ENCODE assay signal across 24 cellular contexts in genomic region chr14:61485670-61486069, GRCh38.
A peak's percentile ranks its signal among the peaks of the same experiment; 100 is the strongest.
DNase-seq lines count a peak whose midpoint lies in the region; ATAC-seq and TF ChIP-seq lines count a peak whose summit lies in the region.
"Had no signal": no experiment of that assay in that cellular context is flagged by ENCODE, and none has a peak within 500 bp of the region (broad histone marks: within the 10 kb centered on the region; RNA-seq: fewer than 3 reads in every experiment).

No MANE protein-coding gene starts in this region.

- CTCF ChIA-PET in PC-9 (lab: Charles Lee) = interaction anchor here (0.6 kb wide), 1 partner anchor 267 kb away, joined by 4 read pairs; no protein-coding TSS in a partner anchor

- peaks cover 51% of the 10 kb centered on the region for H3K4me1 ChIP-seq in PC-9 (replicated peaks; ENCODE audit: insufficient read depth)
- H3K4me1 ChIP-seq: foreskin keratinocyte, SJCRH30 had no signal

- no peaks in the 10 kb centered on the region for H3K9me3 Mint-ChIP-seq in activated T-cell treated with anti-CD3 and anti-CD28 coated beads, Interleukin-2, amount 50 U/mL, for 72 hours
- H3K9me3 Mint-ChIP-seq in activated T-cell treated with anti-CD3 and anti-CD28 coated beads, Interleukin-2, amount 50 U/mL, for 4 hours = no peaks in the 10 kb centered on the region
- H3K9me3 Mint-ChIP-seq in activated naive CD8-positive, alpha-beta T cell treated with anti-CD3 and anti-CD28 coated beads, Interleukin-2, amount 50 U/mL, for 24 hours = no peaks in the 10 kb centered on the region
- H3K9me3 Mint-ChIP-seq in stimulated activated effector memory CD8-positive, alpha-beta T cell treated with anti-CD3 and anti-CD28 coated beads, Interleukin-12 subunit alpha, Interleukin-12 subunit beta, amount 100 ng/mL, for 72 hours = no peaks in the 10 kb centered on the region
- H3K9me3 Mint-ChIP-seq: T-helper 1 cell treated with Interleukin-12 subunit alpha and Interleukin-12 subunit beta and Interleukin-4 antibody, amounts not matched to agents 30 μg/mL and 1 μg/mL, for 36 hours had no signal

- H4K20me1 ChIP-seq in PC-9 (ENCODE audit: insufficient read depth) = no peaks in the 10 kb centered on the region
- H4K20me1 ChIP-seq: BLaER1 treated with 17β-estradiol and CSF1 and Interleukin-3, amounts not matched to agents 10 nM and 100 nM had no signal

- POLR2A ChIA-PET in PC-9 (lab: Charles Lee; ENCODE audit: unreplicated experiment) = interaction anchor here (0.9 kb wide), 1 partner anchor 38 kb away, joined by 3 read pairs; no protein-coding TSS in a partner anchor

- H3K36me3 ChIP-seq in PC-9 (ENCODE audit: low read depth) = peaks cover 16% of the 10 kb centered on the region; the same call in 1 of the 2 replicates
- H3K36me3 ChIP-seq: SJCRH30 had no signal

- peaks cover 9 to 53% of the 10 kb centered on the region in 2 donors for H3K36me3 Mint-ChIP-seq in activated T-cell treated with anti-CD3 and anti-CD28 coated beads, Interleukin-2, amount 50 U/mL, for 72 hours (ENCODE audit: insufficient read depth in 2 of 2)
- H3K36me3 Mint-ChIP-seq in activated T-cell treated with anti-CD3 and anti-CD28 coated beads, Interleukin-2, amount 50 U/mL, for 4 hours (ENCODE audit: insufficient read depth) = peaks cover 68% of the 10 kb centered on the region
- H3K36me3 Mint-ChIP-seq in activated naive CD8-positive, alpha-beta T cell treated with anti-CD3 and anti-CD28 coated beads, Interleukin-2, amount 50 U/mL, for 24 hours (ENCODE audit: low read depth) = peaks cover 87% of the 10 kb centered on the region
- H3K36me3 Mint-ChIP-seq in stimulated activated effector memory CD8-positive, alpha-beta T cell treated with anti-CD3 and anti-CD28 coated beads, Interleukin-12 subunit alpha, Interleukin-12 subunit beta, amount 100 ng/mL, for 72 hours = no peaks in the 10 kb centered on the region

- intact Hi-C loops in PC-9 (cut with micrococcal nuclease; ENCODE audit: unreplicated experiment) = no loop called here

- peak overlapping the region; percentile 70 for H3K27ac Mint-ChIP-seq in activated T-cell treated with anti-CD3 and anti-CD28 coated beads, Interleukin-2, amount 50 U/mL, for 72 hours
- H3K27ac Mint-ChIP-seq in activated naive CD8-positive, alpha-beta T cell treated with anti-CD3 and anti-CD28 coated beads, Interleukin-2, amount 50 U/mL, for 24 hours = peak overlapping the region; percentile 62
- H3K27ac Mint-ChIP-seq in stimulated activated effector memory CD8-positive, alpha-beta T cell treated with anti-CD3 and anti-CD28 coated beads, Interleukin-12 subunit alpha, Interleukin-12 subunit beta, amount 100 ng/mL, for 72 hours = peak overlapping the region; percentile 61

- no peaks in the 10 kb centered on the region for H3K9me3 ChIP-seq in PC-9 (ENCODE audit: insufficient read depth, low read depth)
- H3K9me3 ChIP-seq: BLaER1 treated with 17β-estradiol and CSF1 and Interleukin-3, amounts not matched to agents 10 nM and 100 nM; SJCRH30 had no signal

- no peaks in the 10 kb centered on the region for H3K9me2 ChIP-seq in PC-9 (ENCODE audit: insufficient read depth)

- H3K79me2 ChIP-seq in PC-9 (ENCODE audit: low read depth) = peaks cover 19% of the 10 kb centered on the region; the same call in 1 of the 2 replicates
- H3K79me2 ChIP-seq: hepatocyte had no signal

- H3K4me3 ChIP-seq in PC-9 = no peak overlapping the region
- H3K4me3 ChIP-seq: BLaER1 treated with 17β-estradiol and CSF1 and Interleukin-3, amounts not matched to agents 10 nM and 100 nM; hepatocyte; SJCRH30 had no signal

- peaks cover 33% of the 10 kb centered on the region; the same call in 1 of the 2 replicates for H3F3A ChIP-seq in PC-9 (ENCODE audit: insufficient read depth, low read depth)

- DNase-seq in activated T-cell treated with anti-CD3 and anti-CD28 coated beads, Interleukin-2, amount 50 U/mL, for 72 hours = no peak
- DNase-seq in activated T-cell treated with anti-CD3 and anti-CD28 coated beads, Interleukin-2, amount 50 U/mL, for 4 hours = no peak
- DNase-seq in PC-9 (no peak), MV-4-11 (lab: John Stamatoyannopoulos, UW) (no peak), H4 (ENCODE audit: low spot score) (no peak)
- DNase-seq in activated naive CD8-positive, alpha-beta T cell treated with anti-CD3 and anti-CD28 coated beads, Interleukin-2, amount 50 U/mL, for 24 hours = no peak
- no peak for DNase-seq in stimulated activated effector memory CD8-positive, alpha-beta T cell treated with anti-CD3 and anti-CD28 coated beads, Interleukin-12 subunit alpha, Interleukin-12 subunit beta, amount 100 ng/mL, for 72 hours (ENCODE audit: low spot score in 2 of 2)
- DNase-seq in activated effector memory CD4-positive, alpha-beta T cell treated with anti-CD3 and anti-CD28 coated beads, Interleukin-2, amount 50 U/mL, for 16 hours = no peak
- DNase-seq: ACHN; activated CD4-positive, alpha-beta T cell treated with anti-CD3 and anti-CD28 coated beads, Interleukin-2, amount 50 U/mL, for 4 hours; activated T-cell treated with anti-CD3 and anti-CD28 coated beads, Interleukin-2, amount 50 U/mL, for 1 hour; effector CD8-positive, alpha-beta T cell; foreskin keratinocyte; NCI-H1048; NCI-H1930; NCI-H69; SJCRH30; small intestine; stimulated activated CD4-positive, alpha-beta T cell treated with anti-CD3 and anti-CD28 coated beads, Interleukin-1b, Interleukin-23, amount 100 ng/mL, for 48 hours had no signal

- TF ChIP-seq CTCF in PC-9 (conservative IDR thresholded peaks at IDR 0.05) = no peak

- H3K4me2 ChIP-seq in PC-9 = peak overlapping the region; percentile 56; the same call in 1 of the 2 replicates
- H3K4me2 ChIP-seq: BLaER1 treated with 17β-estradiol and CSF1 and Interleukin-3, amounts not matched to agents 10 nM and 100 nM; hepatocyte had no signal

- H2AFZ ChIP-seq in PC-9 = no peak overlapping the region
- H2AFZ ChIP-seq: hepatocyte had no signal

- H3K4me3 Mint-ChIP-seq in activated T-cell treated with anti-CD3 and anti-CD28 coated beads, Interleukin-2, amount 50 U/mL, for 72 hours = no peak overlapping the region
- no peak overlapping the region for H3K4me3 Mint-ChIP-seq in activated T-cell treated with anti-CD3 and anti-CD28 coated beads, Interleukin-2, amount 50 U/mL, for 4 hours
- H3K4me3 Mint-ChIP-seq in activated naive CD8-positive, alpha-beta T cell treated with anti-CD3 and anti-CD28 coated beads, Interleukin-2, amount 50 U/mL, for 24 hours = no peak overlapping the region
- H3K4me3 Mint-ChIP-seq in stimulated activated effector memory CD8-positive, alpha-beta T cell treated with anti-CD3 and anti-CD28 coated beads, Interleukin-12 subunit alpha, Interleukin-12 subunit beta, amount 100 ng/mL, for 72 hours = no peak overlapping the region
- H3K4me3 Mint-ChIP-seq: T-helper 1 cell treated with Interleukin-12 subunit alpha and Interleukin-12 subunit beta and Interleukin-4 antibody, amounts not matched to agents 30 μg/mL and 1 μg/mL, for 36 hours had no signal

- no peaks in the 10 kb centered on the region for H3K27me3 Mint-ChIP-seq in activated T-cell treated with anti-CD3 and anti-CD28 coated beads, Interleukin-2, amount 50 U/mL, for 72 hours (ENCODE audit: low read depth)
- H3K27me3 Mint-ChIP-seq in activated T-cell treated with anti-CD3 and anti-CD28 coated beads, Interleukin-2, amount 50 U/mL, for 4 hours (ENCODE audit: low read depth) = no peaks in the 10 kb centered on the region
- H3K27me3 Mint-ChIP-seq in activated naive CD8-positive, alpha-beta T cell treated with anti-CD3 and anti-CD28 coated beads, Interleukin-2, amount 50 U/mL, for 24 hours = no peaks in the 10 kb centered on the region

- no peak for ATAC-seq in activated T-cell treated with anti-CD3 and anti-CD28 coated beads, Interleukin-2, amount 50 U/mL, for 72 hours (replicated peaks in 1 of 2)
- no peak for ATAC-seq in activated T-cell treated with anti-CD3 and anti-CD28 coated beads, Interleukin-2, amount 50 U/mL, for 4 hours
- no peak for ATAC-seq in activated naive CD8-positive, alpha-beta T cell treated with anti-CD3 and anti-CD28 coated beads, Interleukin-2, amount 50 U/mL, for 24 hours
- no peak for ATAC-seq in stimulated activated effector memory CD8-positive, alpha-beta T cell treated with anti-CD3 and anti-CD28 coated beads, Interleukin-12 subunit alpha, Interleukin-12 subunit beta, amount 100 ng/mL, for 72 hours
- ATAC-seq: foreskin keratinocyte, HepG2, left lobe of liver had no signal

- H3K27ac ChIP-seq in PC-9 = peak overlapping the region; percentile 83; the same call in 1 of the 2 replicates
- H3K27ac ChIP-seq: foreskin keratinocyte, hepatocyte, SJCRH30 had no signal

- H3K27me3 ChIP-seq in PC-9 (ENCODE audit: insufficient read depth, low read depth) = no peaks in the 10 kb centered on the region
- H3K27me3 ChIP-seq: BLaER1 treated with 17β-estradiol and CSF1 and Interleukin-3, amounts not matched to agents 10 nM and 100 nM; foreskin keratinocyte; hepatocyte; SJCRH30 had no signal

- no TSS peak for BruUV-seq in PC-9 (replicated peaks; lab: Mats Ljungman, UMichigan)

- peaks cover 82% of the 10 kb centered on the region for H3K4me1 Mint-ChIP-seq in activated T-cell treated with anti-CD3 and anti-CD28 coated beads, Interleukin-2, amount 50 U/mL, for 72 hours (ENCODE audit: low read depth)
- peaks cover 70% of the 10 kb centered on the region for H3K4me1 Mint-ChIP-seq in activated T-cell treated with anti-CD3 and anti-CD28 coated beads, Interleukin-2, amount 50 U/mL, for 4 hours (ENCODE audit: low read depth)
- H3K4me1 Mint-ChIP-seq in activated naive CD8-positive, alpha-beta T cell treated with anti-CD3 and anti-CD28 coated beads, Interleukin-2, amount 50 U/mL, for 24 hours = peaks cover 65% of the 10 kb centered on the region
- peaks cover 45% of the 10 kb centered on the region for H3K4me1 Mint-ChIP-seq in stimulated activated effector memory CD8-positive, alpha-beta T cell treated with anti-CD3 and anti-CD28 coated beads, Interleukin-12 subunit alpha, Interleukin-12 subunit beta, amount 100 ng/mL, for 72 hours
